Comparison of ENCODE assay signal across 9 cellular contexts in the genomic region with DNA sequence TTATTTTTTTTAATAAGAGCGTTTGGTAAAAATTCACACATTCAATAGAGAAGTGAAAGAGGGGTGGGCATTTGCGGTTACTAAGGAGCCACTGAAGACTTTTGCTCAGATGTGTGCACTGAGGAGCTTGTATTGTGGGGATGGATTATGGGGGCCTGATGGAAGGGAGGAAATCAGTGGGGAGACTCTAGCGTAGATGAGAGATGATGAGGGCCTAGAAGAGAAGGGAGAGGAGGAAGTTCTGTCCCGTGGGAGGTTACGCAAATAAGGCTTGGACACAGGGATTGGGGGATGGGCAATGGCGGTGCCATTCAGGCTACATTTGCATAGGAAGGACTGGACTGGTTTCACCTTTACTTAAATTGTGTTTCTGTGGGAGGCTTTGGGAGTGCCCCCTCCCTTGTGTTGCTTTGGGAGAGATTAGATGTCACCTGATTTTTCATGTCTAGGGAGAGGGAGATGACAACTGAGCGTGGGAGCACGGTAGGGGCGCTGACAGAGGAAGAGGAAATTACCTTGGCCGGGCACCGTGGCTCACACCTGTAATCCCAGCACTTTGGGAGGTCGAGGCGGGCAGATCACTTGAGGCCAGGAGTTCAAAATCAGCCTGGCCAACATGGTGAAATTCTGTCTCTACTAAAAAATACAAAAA. TPM values are rescaled to one million over a fixed set of nuclear protein-coding genes. Genes with fewer than 3 reads are reported as not detected.
DNase-seq lines count a peak whose midpoint lies in the region; ATAC-seq lines count a peak whose summit lies in the region.
"Had no signal": no experiment of that assay in that cellular context is flagged by ENCODE, and none has a peak within 500 bp of the region (broad histone marks: within the 10 kb centered on the region; RNA-seq: fewer than 3 reads in every experiment).

No MANE protein-coding gene starts in this region.

- H3K36me3 ChIP-seq in CD4-positive, alpha-beta memory T cell (ENCODE audit: insufficient read depth, low read length), result no peaks in the 10 kb centered on the region
- H3K36me3 ChIP-seq in naive thymus-derived CD4-positive, alpha-beta T cell (ENCODE audit: control insufficient read depth in 2 of 3, insufficient read depth in 3 of 3, low read length in 3 of 3), result peaks cover 0 to 4% (median 0%) of the 10 kb centered on the region in 3 experiments

- in situ Hi-C loops in KBM-7 (cut with MboI; ENCODE audit: low pct_unique_long_range_greater_than_20kb, low sequenced_read_pairs), result no loop called here

- H3K36me3 Mint-ChIP-seq in CD4-positive, alpha-beta memory T cell, result peaks cover 0 to 1% of the 10 kb centered on the region in 2 donors
- no peaks in the 10 kb centered on the region for H3K36me3 Mint-ChIP-seq in activated T-helper 1 cell treated with anti-CD3 and anti-CD28 coated beads, Interleukin-12 subunit alpha, Interleukin-12 subunit beta, Interleukin-2, Interleukin-4 antibody, amounts not matched to agents 30 ng/mL and 10 ng/mL and 1 ng/mL, durations not matched to agents 14 hours and 24 hours and 36 hours (ENCODE audit: low read depth)
- no peaks in the 10 kb centered on the region for H3K36me3 Mint-ChIP-seq in naive thymus-derived CD4-positive, alpha-beta T cell

- no peaks in the 10 kb centered on the region for H3K9me3 ChIP-seq in CD4-positive, alpha-beta memory T cell (ENCODE audit: control insufficient read depth in 1 of 2, low read length in 2 of 2)
- H3K9me3 ChIP-seq in naive thymus-derived CD4-positive, alpha-beta T cell (ENCODE audit: control insufficient read depth in 2 of 3, low read length in 3 of 3), result no peaks in the 10 kb centered on the region

- H3K4me1 ChIP-seq in CD4-positive, alpha-beta memory T cell (ENCODE audit: insufficient read depth, low read length), result peaks cover 18% of the 10 kb centered on the region
- H3K4me1 ChIP-seq in naive thymus-derived CD4-positive, alpha-beta T cell (ENCODE audit: control insufficient read depth in 2 of 2, insufficient read depth in 2 of 2, low read length in 2 of 2), result peaks cover 4 to 15% of the 10 kb centered on the region in 2 donors

- H3K27ac Mint-ChIP-seq in CD4-positive, alpha-beta memory T cell, result peak overlapping the region in 6 of 7 donors; percentile 10 to 73 (median 34)
- H3K27ac Mint-ChIP-seq in activated T-helper 1 cell treated with anti-CD3 and anti-CD28 coated beads, Interleukin-12 subunit alpha, Interleukin-12 subunit beta, Interleukin-2, Interleukin-4 antibody, amounts not matched to agents 30 ng/mL and 10 ng/mL and 1 ng/mL, durations not matched to agents 14 hours and 24 hours and 36 hours, result no peak overlapping the region
- peak overlapping the region in 7 of 9 donors; percentile 1 to 91 (median 27) for H3K27ac Mint-ChIP-seq in naive thymus-derived CD4-positive, alpha-beta T cell

- no peak overlapping the region for H3K4me3 ChIP-seq in CD4-positive, alpha-beta memory T cell (ENCODE audit: low read length in 2 of 2)
- no peak overlapping the region for H3K4me3 ChIP-seq in naive thymus-derived CD4-positive, alpha-beta T cell (ENCODE audit: low read length)

- POLR2A ChIA-PET in CD4-positive, alpha-beta memory T cell (lab: Charles Lee; ENCODE audit: partially characterized antibody), result no interaction called here
- POLR2A ChIA-PET in naive thymus-derived CD4-positive, alpha-beta T cell (lab: Charles Lee), result no interaction called here

- peaks cover 1% of the 10 kb centered on the region in 2 donors for H3K27me3 Mint-ChIP-seq in CD4-positive, alpha-beta memory T cell
- H3K27me3 Mint-ChIP-seq in activated T-helper 1 cell treated with anti-CD3 and anti-CD28 coated beads, Interleukin-12 subunit alpha, Interleukin-12 subunit beta, Interleukin-2, Interleukin-4 antibody, amounts not matched to agents 30 ng/mL and 10 ng/mL and 1 ng/mL, durations not matched to agents 14 hours and 24 hours and 36 hours (ENCODE audit: insufficient read depth), result peaks cover 17% of the 10 kb centered on the region
- peaks cover 0 to 39% (median 0%) of the 10 kb centered on the region in 5 donors for H3K27me3 Mint-ChIP-seq in naive thymus-derived CD4-positive, alpha-beta T cell

- H3K9me3 Mint-ChIP-seq in CD4-positive, alpha-beta memory T cell, result no peaks in the 10 kb centered on the region
- no peaks in the 10 kb centered on the region for H3K9me3 Mint-ChIP-seq in activated T-helper 1 cell treated with anti-CD3 and anti-CD28 coated beads, Interleukin-12 subunit alpha, Interleukin-12 subunit beta, Interleukin-2, Interleukin-4 antibody, amounts not matched to agents 30 ng/mL and 10 ng/mL and 1 ng/mL, durations not matched to agents 14 hours and 24 hours and 36 hours
- no peaks in the 10 kb centered on the region for H3K9me3 Mint-ChIP-seq in naive thymus-derived CD4-positive, alpha-beta T cell

- peak overlapping the region in 3 of 8 donors; percentile 5 to 47 (median 14) for H3K4me3 Mint-ChIP-seq in CD4-positive, alpha-beta memory T cell
- H3K4me3 Mint-ChIP-seq in activated T-helper 1 cell treated with anti-CD3 and anti-CD28 coated beads, Interleukin-12 subunit alpha, Interleukin-12 subunit beta, Interleukin-2, Interleukin-4 antibody, amounts not matched to agents 30 ng/mL and 10 ng/mL and 1 ng/mL, durations not matched to agents 14 hours and 24 hours and 36 hours, result peak overlapping the region; percentile 2
- peak overlapping the region in 4 of 10 donors; percentile 1 to 14 (median 2) for H3K4me3 Mint-ChIP-seq in naive thymus-derived CD4-positive, alpha-beta T cell

- no peak for ATAC-seq in naive thymus-derived CD4-positive, alpha-beta T cell
- no peak for ATAC-seq in HG02852 (IDR thresholded peaks at IDR 0.05; ENCODE audit: unreplicated experiment)
- ATAC-seq in GM21515 (IDR thresholded peaks at IDR 0.05; ENCODE audit: unreplicated experiment), result no peak

- H3K27ac ChIP-seq in CD4-positive, alpha-beta memory T cell (ENCODE audit: low read depth, low read length), result no peak overlapping the region
- no peak overlapping the region for H3K27ac ChIP-seq in naive thymus-derived CD4-positive, alpha-beta T cell (ENCODE audit: low read depth, low read length)

- no peaks in the 10 kb centered on the region for H3K27me3 ChIP-seq in CD4-positive, alpha-beta memory T cell (ENCODE audit: insufficient read depth, low read length)
- no peaks in the 10 kb centered on the region for H3K27me3 ChIP-seq in naive thymus-derived CD4-positive, alpha-beta T cell (ENCODE audit: control insufficient read depth in 2 of 2, insufficient read depth in 2 of 2, low read length in 2 of 2)

- intact Hi-C loops in CD4-positive, alpha-beta memory T cell (cut with micrococcal nuclease), result no loop called here
- intact Hi-C loops in activated T-helper 1 cell treated with anti-CD3 and anti-CD28 coated beads, Interleukin-12 subunit alpha, Interleukin-12 subunit beta, Interleukin-2, Interleukin-4 antibody, amounts not matched to agents 30 ng/mL and 10 ng/mL and 1 ng/mL, durations not matched to agents 14 hours and 24 hours and 36 hours (cut with micrococcal nuclease), result no loop called here
- intact Hi-C loops in naive thymus-derived CD4-positive, alpha-beta T cell (cut with micrococcal nuclease), result no loop called here

- no peak for DNase-seq in CD4-positive, alpha-beta memory T cell
- DNase-seq in KBM-7 (peak; percentile 78), SW480 (ENCODE audit: low spot score) (no peak), AG20443 (ENCODE audit: low spot score) (no peak)
- DNase-seq in activated T-helper 1 cell treated with anti-CD3 and anti-CD28 coated beads, Interleukin-12 subunit alpha, Interleukin-12 subunit beta, Interleukin-2, Interleukin-4 antibody, amounts not matched to agents 30 ng/mL and 10 ng/mL and 1 ng/mL, durations not matched to agents 14 hours and 24 hours and 36 hours (ENCODE audit: low spot score), result no peak
- no peak for DNase-seq in naive thymus-derived CD4-positive, alpha-beta T cell
- DNase-seq: activated T-cell treated with anti-CD3 and anti-CD28 coated beads for 4 hours had no signal

- peaks cover 7 to 21% (median 13%) of the 10 kb centered on the region in 4 donors for H3K4me1 Mint-ChIP-seq in CD4-positive, alpha-beta memory T cell
- H3K4me1 Mint-ChIP-seq in activated T-helper 1 cell treated with anti-CD3 and anti-CD28 coated beads, Interleukin-12 subunit alpha, Interleukin-12 subunit beta, Interleukin-2, Interleukin-4 antibody, amounts not matched to agents 30 ng/mL and 10 ng/mL and 1 ng/mL, durations not matched to agents 14 hours and 24 hours and 36 hours (ENCODE audit: low read depth), result peaks cover 21% of the 10 kb centered on the region
- peaks cover 0 to 19% (median 14%) of the 10 kb centered on the region in 7 donors for H3K4me1 Mint-ChIP-seq in naive thymus-derived CD4-positive, alpha-beta T cell

- CTCF ChIA-PET in CD4-positive, alpha-beta memory T cell (lab: Charles Lee; ENCODE audit: partially characterized antibody), result interaction anchor here (1.6 to 2.2 kb wide), 2 partner anchors 21 kb away, joined by 3 to 10 read pairs; no protein-coding TSS in a partner anchor
- CTCF ChIA-PET in naive thymus-derived CD4-positive, alpha-beta T cell (lab: Charles Lee), result interaction anchor here (0.7 kb wide), 1 partner anchor 390 kb away, joined by 3 read pairs; no protein-coding TSS in a partner anchor

RNA-seq across cellular contexts. Expression of gene HIP1, which starts 2.2 kb away (rescaled TPM):
- 1 to 10 TPM; 3.1 to 3.5 TPM for total RNA-seq in CD4-positive, alpha-beta memory T cell
- polyA plus RNA-seq in CD4-positive, alpha-beta memory T cell, result 1 to 10 TPM in 1 of 2 donors, not detected in 1; 2.2 TPM
- 2.3 and 3.3 TPM in 2 replicates for total RNA-seq in activated T-helper 1 cell treated with anti-CD3 and anti-CD28 coated beads, Interleukin-12 subunit alpha, Interleukin-12 subunit beta, Interleukin-2, Interleukin-4 antibody, amounts not matched to agents 30 ng/mL and 10 ng/mL and 1 ng/mL, durations not matched to agents 14 hours and 24 hours and 36 hours
- 10 to 100 TPM in 1 of 5 experiments, 1 to 10 TPM in 3, under 1 TPM in 1; 0.95 to 14.6 (median 2.1) TPM for total RNA-seq in naive thymus-derived CD4-positive, alpha-beta T cell
- under 1 TPM in 1 of 2 donors, not detected in 1; 0.78 TPM for polyA plus RNA-seq in naive thymus-derived CD4-positive, alpha-beta T cell

RNA-seq across cellular contexts. Expression of gene CCL26, which starts 31.0 kb away (rescaled TPM):
- total RNA-seq in CD4-positive, alpha-beta memory T cell, result not detected
- polyA plus RNA-seq in CD4-positive, alpha-beta memory T cell, result not detected
- not detected in 2 replicates for total RNA-seq in activated T-helper 1 cell treated with anti-CD3 and anti-CD28 coated beads, Interleukin-12 subunit alpha, Interleukin-12 subunit beta, Interleukin-2, Interleukin-4 antibody, amounts not matched to agents 30 ng/mL and 10 ng/mL and 1 ng/mL, durations not matched to agents 14 hours and 24 hours and 36 hours
- not detected for total RNA-seq in naive thymus-derived CD4-positive, alpha-beta T cell
- not detected for polyA plus RNA-seq in naive thymus-derived CD4-positive, alpha-beta T cell
